In the genomic region with DNA sequence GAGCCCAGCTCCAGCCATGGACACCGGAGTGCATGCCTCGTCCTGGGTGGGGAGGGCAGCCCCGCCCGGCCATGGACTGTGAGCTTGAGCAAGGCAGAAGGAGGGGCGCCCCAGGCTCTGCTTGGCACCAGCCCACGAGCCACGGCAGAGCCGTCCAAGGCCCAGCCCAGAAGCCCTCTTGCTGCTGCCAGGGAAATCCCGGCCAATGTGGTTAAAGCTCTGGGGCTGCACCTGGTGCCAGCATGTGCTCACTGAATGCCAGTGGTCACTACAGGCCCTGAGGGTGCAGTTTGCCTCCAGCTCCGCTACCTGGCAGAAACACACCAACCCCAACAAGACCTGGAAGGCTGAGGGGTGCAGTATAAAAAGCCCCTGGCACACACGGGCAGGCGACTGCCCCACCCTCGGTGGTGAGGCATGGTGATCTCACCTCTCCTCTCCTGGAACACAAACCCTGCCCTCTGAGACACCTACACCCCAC, we compare ENCODE assay signal across 8 cellular contexts. TPM values are rescaled to one million over a fixed set of nuclear protein-coding genes. Genes with fewer than 3 reads are reported as not detected.
DNase-seq lines count a peak whose midpoint lies in the region; ATAC-seq and TF ChIP-seq lines count a peak whose summit lies in the region.

No MANE protein-coding gene starts in this region.

- no peak for TF ChIP-seq POLR2A in sigmoid colon (IDR thresholded peaks at IDR 0.05)

- H3K9me3 ChIP-seq in adipocyte (ENCODE audit: control insufficient read depth, low read length) = no peaks in the 10 kb centered on the region
- no peaks in the 10 kb centered on the region for H3K9me3 ChIP-seq in sigmoid colon

- H3K4me1 ChIP-seq in adipocyte (ENCODE audit: control insufficient read depth, insufficient read depth, low read length) (peaks cover 31% of the 10 kb centered on the region), sigmoid colon (peaks cover 0 to 64% (median 62%) of the 10 kb centered on the region in 4 donors)

- peak overlapping the region; percentile 47 to 63 (median 60) for H3K27ac ChIP-seq in sigmoid colon

- peak overlapping the region; percentile 61 for H3K9ac ChIP-seq in adipocyte (ENCODE audit: low read length)

- intact Hi-C loops in Right ventricle myocardium superior (cut with DNase I) = no loop called here
- intact Hi-C loops in sigmoid colon (cut with DNase I) = no loop called here
- intact Hi-C loops in activated CD4-positive, alpha-beta T cell treated with anti-CD3 and anti-CD28 coated beads for 36 hours (cut with DNase I, micrococcal nuclease) = no loop called here
- intact Hi-C loops in activated CD8-positive, alpha-beta T cell treated with anti-CD3 and anti-CD28 coated beads for 36 hours (cut with micrococcal nuclease) = no loop called here

- peaks cover 3% of the 10 kb centered on the region for H3K36me3 Mint-ChIP-seq in activated CD4-positive, alpha-beta T cell treated with anti-CD3 and anti-CD28 coated beads for 36 hours (ENCODE audit: low read depth)
- peaks cover 5% of the 10 kb centered on the region for H3K36me3 Mint-ChIP-seq in activated CD8-positive, alpha-beta T cell treated with anti-CD3 and anti-CD28 coated beads for 36 hours (ENCODE audit: low read depth)

- no peak overlapping the region for H3K27ac Mint-ChIP-seq in activated CD4-positive, alpha-beta T cell treated with anti-CD3 and anti-CD28 coated beads for 36 hours
- no peak overlapping the region for H3K27ac Mint-ChIP-seq in activated CD8-positive, alpha-beta T cell treated with anti-CD3 and anti-CD28 coated beads for 36 hours

- H3K27me3 Mint-ChIP-seq in activated CD4-positive, alpha-beta T cell treated with anti-CD3 and anti-CD28 coated beads for 36 hours = no peaks in the 10 kb centered on the region
- H3K27me3 Mint-ChIP-seq in activated CD8-positive, alpha-beta T cell treated with anti-CD3 and anti-CD28 coated beads for 36 hours = no peaks in the 10 kb centered on the region

- no peaks in the 10 kb centered on the region for H3K27me3 ChIP-seq in adipocyte (replicated peaks; ENCODE audit: control insufficient read depth, insufficient read depth, low read length)
- no peaks in the 10 kb centered on the region for H3K27me3 ChIP-seq in sigmoid colon

- H3K4me3 Mint-ChIP-seq in activated CD4-positive, alpha-beta T cell treated with anti-CD3 and anti-CD28 coated beads for 36 hours = no peak overlapping the region
- H3K4me3 Mint-ChIP-seq in activated CD8-positive, alpha-beta T cell treated with anti-CD3 and anti-CD28 coated beads for 36 hours = no peak overlapping the region

- no peaks in the 10 kb centered on the region for H3K9me3 Mint-ChIP-seq in activated CD4-positive, alpha-beta T cell treated with anti-CD3 and anti-CD28 coated beads for 36 hours (ENCODE audit: low read depth)
- no peaks in the 10 kb centered on the region for H3K9me3 Mint-ChIP-seq in activated CD8-positive, alpha-beta T cell treated with anti-CD3 and anti-CD28 coated beads for 36 hours

- H3K36me3 ChIP-seq in adipocyte (ENCODE audit: control insufficient read depth, insufficient read depth, low read length, severe bottlenecking) = peaks cover 16% of the 10 kb centered on the region
- peaks cover 7 to 27% (median 19%) of the 10 kb centered on the region in 4 donors for H3K36me3 ChIP-seq in sigmoid colon

- H3K4me1 Mint-ChIP-seq in activated CD4-positive, alpha-beta T cell treated with anti-CD3 and anti-CD28 coated beads for 36 hours = peaks cover 23% of the 10 kb centered on the region
- H3K4me1 Mint-ChIP-seq in activated CD8-positive, alpha-beta T cell treated with anti-CD3 and anti-CD28 coated beads for 36 hours (ENCODE audit: low read depth) = peaks cover 35% of the 10 kb centered on the region

- peak; percentile 91 for ATAC-seq in Right ventricle myocardium superior (ENCODE audit: poor library complexity)
- no peak for ATAC-seq in activated CD4-positive, alpha-beta T cell treated with anti-CD3 and anti-CD28 coated beads for 36 hours
- ATAC-seq in activated CD8-positive, alpha-beta T cell treated with anti-CD3 and anti-CD28 coated beads for 36 hours = no peak
- no peak for ATAC-seq in HG02678 (IDR thresholded peaks at IDR 0.05; ENCODE audit: unreplicated experiment)

- WGBS in sigmoid colon, 2 donors = 10 to 47% methylated on average over 13 of the region's 13 CpGs

- DNase-seq in EH (ENCODE audit: low read depth) (peak; percentile 65), adipocyte (ENCODE audit: low read depth) (peak; percentile 90), Right ventricle myocardium superior (peak; percentile 90), sigmoid colon (peak; percentile 94), NCI-H1436 (lab: John Stamatoyannopoulos, UW) (no peak)
- no peak for DNase-seq in activated CD4-positive, alpha-beta T cell treated with anti-CD3 and anti-CD28 coated beads for 36 hours
- DNase-seq in activated CD8-positive, alpha-beta T cell treated with anti-CD3 and anti-CD28 coated beads for 36 hours = no peak

- TF ChIP-seq CTCF in sigmoid colon (IDR thresholded peaks at IDR 0.05) = no peak
- TF ChIP-seq CTCF in activated CD8-positive, alpha-beta T cell treated with anti-CD3 and anti-CD28 coated beads for 36 hours (IDR thresholded peaks at IDR 0.05) = no peak

- TF ChIP-seq EP300 in sigmoid colon (IDR thresholded peaks at IDR 0.05) = no peak

- peak overlapping the region; percentile 52 for H3K4me3 ChIP-seq in adipocyte (ENCODE audit: low read length)
- peak overlapping the region in 1 of 4 donors; percentile 5 for H3K4me3 ChIP-seq in sigmoid colon

- POLR2A ChIA-PET in activated CD4-positive, alpha-beta T cell treated with anti-CD3 and anti-CD28 coated beads for 36 hours (lab: Charles Lee) = no interaction called here
- POLR2A ChIA-PET in activated CD8-positive, alpha-beta T cell treated with anti-CD3 and anti-CD28 coated beads for 36 hours (lab: Charles Lee) = interaction anchor here (0.7 to 1.1 kb wide), 2 partner anchors 10 to 13 kb away, joined by 3 to 5 read pairs; no protein-coding TSS in a partner anchor

- CTCF ChIA-PET in activated CD4-positive, alpha-beta T cell treated with anti-CD3 and anti-CD28 coated beads for 36 hours (lab: Charles Lee) = no interaction called here
- CTCF ChIA-PET in activated CD8-positive, alpha-beta T cell treated with anti-CD3 and anti-CD28 coated beads for 36 hours (lab: Charles Lee) = interaction anchor here (0.9 kb wide), 1 partner anchor 30 kb away, joined by 3 read pairs; a partner anchor contains a TSS

RNA-seq across cellular contexts. Expression of a gene that starts 11.8 kb away (rescaled TPM):
- total RNA-seq in Right ventricle myocardium superior (23.2 TPM), sigmoid colon (10 to 100 TPM; 21.8 to 34.5 (median 25.7) TPM)
- polyA plus RNA-seq in sigmoid colon = 10 to 100 TPM in 1 of 3 donors, 1 to 10 TPM in 2; 4.4 to 14.9 (median 5.4) TPM
- total RNA-seq in activated CD4-positive, alpha-beta T cell treated with anti-CD3 and anti-CD28 coated beads for 36 hours = 10 to 100 TPM; 33.8 to 39.2 TPM
- 10 to 100 TPM; 32.7 to 37.7 TPM for total RNA-seq in activated CD8-positive, alpha-beta T cell treated with anti-CD3 and anti-CD28 coated beads for 36 hours

RNA-seq across cellular contexts. Expression of a gene that starts 30.7 kb away (rescaled TPM):
- total RNA-seq in Right ventricle myocardium superior (4.9 TPM), sigmoid colon (10 to 100 TPM; 11.7 to 19.4 (median 12.7) TPM)
- 1 to 10 TPM; 3.9 to 7.8 (median 4.2) TPM for polyA plus RNA-seq in sigmoid colon
- total RNA-seq in activated CD4-positive, alpha-beta T cell treated with anti-CD3 and anti-CD28 coated beads for 36 hours = 10 to 100 TPM; 15.1 to 18.0 TPM
- total RNA-seq in activated CD8-positive, alpha-beta T cell treated with anti-CD3 and anti-CD28 coated beads for 36 hours = 1 to 10 TPM; 8.1 to 8.2 TPM

Comparison
In these comparisons a context has a peak if more than half of its experiments do, and no peak if none do; other contexts are left out.
1. DNase-seq: peak in EH (single experiment), adipocyte (single experiment), Right ventricle myocardium superior (single experiment) and sigmoid colon (single experiment); none in NCI-H1436 (single experiment), activated CD4-positive, alpha-beta T cell treated with anti-CD3 and anti-CD28 coated beads for 36 hours (single experiment) and activated CD8-positive, alpha-beta T cell treated with anti-CD3 and anti-CD28 coated beads for 36 hours (single experiment).